In the genomic region with DNA sequence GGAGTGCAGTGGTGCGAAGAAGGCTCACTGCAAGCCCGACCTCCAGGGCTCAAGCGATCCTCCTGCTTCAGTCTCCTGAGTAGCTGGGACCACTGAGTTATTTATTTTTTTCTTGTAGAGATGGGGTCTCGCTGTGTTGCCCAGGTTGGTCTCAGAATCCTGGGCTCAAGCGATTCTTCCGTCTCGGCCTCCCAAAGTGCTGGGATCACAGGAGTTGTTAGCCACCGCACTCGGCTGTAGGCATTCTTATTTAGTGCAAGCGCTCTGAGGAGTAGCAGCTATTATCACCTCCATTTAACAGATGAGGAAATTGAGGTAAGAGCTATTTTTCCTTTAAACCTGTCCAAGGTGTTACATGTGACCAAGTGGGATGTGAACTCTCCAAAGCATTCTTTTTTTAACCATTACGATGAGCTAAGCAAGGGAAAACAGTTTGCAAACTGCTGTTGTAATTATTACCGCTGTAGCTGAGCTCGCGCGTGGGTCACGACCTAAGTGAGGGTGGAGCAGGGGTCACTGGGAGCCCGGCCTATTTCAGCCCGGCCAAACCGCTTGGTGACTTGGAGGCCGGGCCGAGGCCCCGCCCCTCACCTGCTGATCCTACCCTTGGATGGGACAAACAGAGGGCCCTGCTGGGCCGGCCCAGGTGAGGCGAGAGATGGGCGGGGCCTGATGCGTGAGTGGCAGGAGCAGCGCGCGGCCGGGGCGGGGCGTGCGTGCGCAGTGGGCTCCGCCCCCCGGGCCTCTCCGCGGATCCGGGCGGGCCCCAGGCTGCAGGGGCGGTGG, we compare ENCODE assay signal across 9 cellular contexts. TPM values are rescaled to one million over a fixed set of nuclear protein-coding genes. Genes with fewer than 3 reads are reported as not detected.
DNase-seq lines count a peak whose midpoint lies in the region; ATAC-seq and TF ChIP-seq lines count a peak whose summit lies in the region.
"Had no signal": no experiment of that assay in that cellular context is flagged by ENCODE, and none has a peak within 500 bp of the region (broad histone marks: within the 10 kb centered on the region; RNA-seq: fewer than 3 reads in every experiment).

No MANE protein-coding gene starts in this region.

- no peaks in the 10 kb centered on the region for H3K36me3 Mint-ChIP-seq in HFFc6 (ENCODE audit: low read depth)

- WGBS in right cardiac atrium = 23% methylated on average over 41 of the region's 41 CpGs
- 23 to 34% (median 30%) methylated on average over 31 to 41 of the region's 41 CpGs for WGBS in psoas muscle, 3 donors

- H3K4me3 Mint-ChIP-seq in HFFc6 = peak overlapping the region; percentile 75

- H3K4me3 ChIP-seq in right cardiac atrium (ENCODE audit: low read length) (peak overlapping the region; percentile 85), psoas muscle (peak overlapping the region; percentile 81)

- intact Hi-C loops in right cardiac atrium (cut with DNase I) = loop anchor here in 3 of 4 donors (5.0 to 10.0 kb wide), 3 partner anchors 72 to 82 kb away; no protein-coding TSS in a partner anchor
- intact Hi-C loops in psoas muscle (cut with DNase I) = loop anchor here in 1 of 2 donors (5.0 kb wide), 1 partner anchor 70 kb away; no protein-coding TSS in a partner anchor

- H3K27ac Mint-ChIP-seq in HFFc6 = no peak overlapping the region

- peaks cover 41% of the 10 kb centered on the region for H3K27me3 Mint-ChIP-seq in HFFc6 (ENCODE audit: insufficient read depth)

- no peaks in the 10 kb centered on the region; the same call in 1 of the 2 replicates for H3K4me1 Mint-ChIP-seq in HFFc6 (ENCODE audit: low read depth)

- H3K36me3 ChIP-seq in psoas muscle (ENCODE audit: insufficient read depth in 1 of 2, low read depth in 1 of 2) = no peaks in the 10 kb centered on the region

- H3K4me1 ChIP-seq in right cardiac atrium (ENCODE audit: control insufficient read depth, insufficient read depth, low read length) (peaks cover 2% of the 10 kb centered on the region), psoas muscle (peaks cover 42% of the 10 kb centered on the region)

- in situ Hi-C loops in G401 (cut with HindIII; ENCODE audit: low sequenced_read_pairs) = no loop called here

- no peaks in the 10 kb centered on the region for H3K9me3 Mint-ChIP-seq in HFFc6

- H3K9me3 ChIP-seq in right cardiac atrium (ENCODE audit: control insufficient read depth, low read length) (no peaks in the 10 kb centered on the region), psoas muscle (no peaks in the 10 kb centered on the region)

- H3K27ac ChIP-seq in right cardiac atrium (ENCODE audit: low read length) = no peak overlapping the region
- no peak overlapping the region for H3K27ac ChIP-seq in psoas muscle

- no peaks in the 10 kb centered on the region for H3K27me3 ChIP-seq in right cardiac atrium (ENCODE audit: control insufficient read depth, insufficient read depth)
- H3K27me3 ChIP-seq in psoas muscle (ENCODE audit: insufficient read depth in 3 of 3, low read length in 2 of 3) = no peaks in the 10 kb centered on the region

- ATAC-seq in right cardiac atrium (peak; percentile 94 to 95), psoas muscle (peak; percentile 90 to 93 (median 92))

- DNase-seq in G401 (ENCODE audit: low spot score) (peak; percentile 82), HFFc6 (no peak), NCI-H1105 (lab: John Stamatoyannopoulos, UW) (peak; percentile 82), T-helper 22 cell (ENCODE audit: low read depth) (peak; percentile 70), anterior cingulate cortex (lab: John Stamatoyannopoulos, UW) (peak in 53 of 58 donors; percentile 17 to 83 (median 61)), right cardiac atrium (peak; percentile 84 to 95 (median 95)), psoas muscle (peak; percentile 86 to 92), ureter (ENCODE audit: low spot score) (peak; percentile 88)

- TF ChIP-seq CTCF in HFFc6 (IDR thresholded peaks at IDR 0.05) (no peak), psoas muscle (IDR thresholded peaks at IDR 0.05) (no peak)

RNA-seq across cellular contexts. Expression of gene KREMEN1, which starts 0.4 kb away (rescaled TPM):
- total RNA-seq in G401 (2014; rRNA removed; shearing (Covaris generic)) = 9.3 and 9.7 TPM in 2 replicates
- 1 to 10 TPM in 1 of 6 experiments, under 1 TPM in 5; 0.50 to 1.1 (median 0.59) TPM for total RNA-seq in HFFc6 (2021; fragmentation: NEBNext Ultra II Directional; extraction: Animal tissue kit (Norgen Biotek cat#: 25700))
- total RNA-seq in right cardiac atrium (10 to 100 TPM; 53.6 to 73.0 (median 67.8) TPM), psoas muscle (10 to 100 TPM; 17.5 to 68.2 (median 38.0) TPM), ureter (16.5 TPM)
- polyA plus RNA-seq in right cardiac atrium (37.2 TPM), psoas muscle (10 to 100 TPM in 1 of 3 donors, 1 to 10 TPM in 2; 7.7 to 13.9 (median 8.8) TPM)

RNA-seq across cellular contexts. Expression of gene C22orf31, which starts 10.8 kb away (rescaled TPM):
- total RNA-seq in G401 (2014; rRNA removed; shearing (Covaris generic)) = not detected in 2 replicates
- total RNA-seq in HFFc6 (2021; fragmentation: NEBNext Ultra II Directional; extraction: Animal tissue kit (Norgen Biotek cat#: 25700)) = not detected
- total RNA-seq in right cardiac atrium = under 1 TPM in 2 of 4 donors, not detected in 2; 0.31 to 0.46 TPM
- polyA plus RNA-seq in right cardiac atrium = 0.14 TPM
- total RNA-seq in psoas muscle = not detected
- polyA plus RNA-seq in psoas muscle = not detected
- not detected for total RNA-seq in ureter
- total RNA-seq: pulmonary artery endothelial cell had no signal
